In the genomic region with DNA sequence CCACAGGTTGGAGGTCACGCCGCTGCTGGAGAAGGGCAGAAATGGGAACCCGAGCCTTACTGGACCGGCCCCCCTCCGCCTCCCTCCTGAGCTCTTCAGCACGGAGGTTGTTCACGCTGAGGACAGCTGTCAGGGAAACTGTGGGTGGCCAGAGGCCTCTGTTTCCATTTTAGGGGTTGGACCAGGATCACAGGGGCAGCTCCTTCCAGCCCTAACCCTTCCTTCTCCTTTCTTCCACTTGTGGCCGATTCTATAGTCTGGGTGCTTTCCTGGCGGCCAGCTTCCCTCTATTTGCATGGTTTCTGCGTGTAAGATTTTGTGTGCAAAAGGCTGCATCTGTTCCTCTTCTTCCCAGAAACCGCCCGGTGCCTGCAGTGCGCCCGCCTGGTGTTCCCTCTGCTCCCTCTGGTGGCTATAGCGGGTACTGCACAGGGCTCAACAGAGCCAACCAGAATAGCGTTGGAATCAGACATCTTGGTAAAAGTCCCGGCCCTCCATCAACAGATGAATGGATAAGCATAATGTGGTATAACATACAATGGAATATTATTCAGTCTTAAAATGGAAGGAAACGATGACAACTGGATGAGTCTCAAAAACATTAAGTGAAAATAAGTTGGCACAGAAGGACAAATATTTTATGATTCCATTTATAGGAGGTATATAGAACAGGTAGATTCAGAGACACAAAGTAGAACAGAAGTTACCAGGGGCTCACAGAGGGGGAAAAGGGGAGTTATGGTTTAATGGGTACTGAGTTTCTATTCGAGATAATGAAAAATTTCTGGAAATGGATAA, we compare ENCODE assay signal across 1 cellular context.
A peak's percentile ranks its signal among the peaks of the same experiment; 100 is the strongest.
TF ChIP-seq lines count a peak whose summit lies in the region.

No MANE protein-coding gene starts in this region.

TF ChIP-seq in K562, 482 proteins besides CTCF, POLR2A, EP300 and RAD21 (continued from another document):
- TF ChIP-seq, protein P1, sequence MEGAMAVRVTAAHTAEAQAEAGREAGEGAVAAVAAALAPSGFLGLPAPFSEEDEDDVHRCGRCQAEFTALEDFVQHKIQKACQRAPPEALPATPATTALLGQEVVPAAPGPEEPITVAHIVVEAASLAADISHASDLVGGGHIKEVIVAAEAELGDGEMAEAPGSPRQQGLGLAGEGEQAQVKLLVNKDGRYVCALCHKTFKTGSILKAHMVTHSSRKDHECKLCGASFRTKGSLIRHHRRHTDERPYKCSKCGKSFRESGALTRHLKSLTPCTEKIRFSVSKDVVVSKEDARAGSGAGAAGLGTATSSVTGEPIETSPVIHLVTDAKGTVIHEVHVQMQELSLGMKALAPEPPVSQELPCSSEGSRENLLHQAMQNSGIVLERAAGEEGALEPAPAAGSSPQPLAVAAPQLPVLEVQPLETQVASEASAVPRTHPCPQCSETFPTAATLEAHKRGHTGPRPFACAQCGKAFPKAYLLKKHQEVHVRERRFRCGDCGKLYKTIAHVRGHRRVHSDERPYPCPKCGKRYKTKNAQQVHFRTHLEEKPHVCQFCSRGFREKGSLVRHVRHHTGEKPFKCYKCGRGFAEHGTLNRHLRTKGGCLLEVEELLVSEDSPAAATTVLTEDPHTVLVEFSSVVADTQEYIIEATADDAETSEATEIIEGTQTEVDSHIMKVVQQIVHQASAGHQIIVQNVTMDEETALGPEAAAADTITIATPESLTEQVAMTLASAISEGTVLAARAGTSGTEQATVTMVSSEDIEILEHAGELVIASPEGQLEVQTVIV (CRISPR knock-in tag; IDR thresholded peaks at IDR 0.05; ENCODE audit: borderline replicate concordance): no peak
- TF ChIP-seq MAZ (CRISPR knock-in tag; conservative IDR thresholded peaks at IDR 0.05 in 1 of 2, IDR thresholded peaks at IDR 0.05 in 1 of 2) (0 out of 4 replicates have a peak, but pooled peaks of 1 of the 2 experiments have one; percentile 24), RCOR1 (IDR thresholded peaks at IDR 0.05; ENCODE audit: borderline replicate concordance in 1 of 2, low read depth in 2 of 2, low read length in 2 of 2) (peak in 1 of 2 experiments; percentile 48; a peak in 1 of 4 replicates), MTA3 (IDR thresholded peaks at IDR 0.05; ENCODE audit: borderline replicate concordance) (peak; percentile 51; the same call in 1 of the 2 replicates), ESRRA (IDR thresholded peaks at IDR 0.05; ENCODE audit: borderline replicate concordance, low read depth) (peak; percentile 32; the same call in 1 of the 2 replicates), SNRNP70 (optimal IDR thresholded peaks at IDR 0.05; ENCODE audit: low read depth, low read length) (no peak), SMAD1 (IDR thresholded peaks at IDR 0.05; ENCODE audit: low read depth, low read length, partially characterized antibody) (no peak), RB1 (IDR thresholded peaks at IDR 0.05; ENCODE audit: low read depth) (peak; percentile 82), CHD1 (IDR thresholded peaks at IDR 0.05; ENCODE audit: low read length) (no peak), TFAP4 (CRISPR knock-in tag; IDR thresholded peaks at IDR 0.05; ENCODE audit: borderline replicate concordance) (peak; percentile 48; the same call in 1 of the 2 replicates), HNRNPUL1 (IDR thresholded peaks at IDR 0.05; ENCODE audit: low read length) (no peak), SMC3 (conservative IDR thresholded peaks at IDR 0.05; ENCODE audit: insufficient read depth, low read depth, low read length) (peak; percentile 99), MIER1 (IDR thresholded peaks at IDR 0.05; ENCODE audit: low read depth) (no peak), E2F8 (IDR thresholded peaks at IDR 0.05; ENCODE audit: low read depth, partially characterized antibody) (no peak), THRAP3 (IDR thresholded peaks at IDR 0.05; ENCODE audit: borderline replicate concordance) (no peak), CTBP1 (IDR thresholded peaks at IDR 0.05; ENCODE audit: borderline replicate concordance) (peak; percentile 37; the same call in 1 of the 2 replicates), YY1 (IDR thresholded peaks at IDR 0.05; ENCODE audit: borderline replicate concordance in 1 of 3, control insufficient read depth in 1 of 3, extremely low read depth in 1 of 3, insufficient read depth in 3 of 3, insufficient read length in 1 of 3, insufficient replicate concordance in 2 of 3, low read depth in 1 of 3, low read length in 2 of 3) (peak in 1 of 3 experiments; percentile 16), JUND (IDR thresholded peaks at IDR 0.05; ENCODE audit: borderline replicate concordance, low read depth, low read length) (peak; percentile 42; the same call in 1 of the 2 replicates), JUND (tag; IDR thresholded peaks at IDR 0.05; ENCODE audit: borderline replicate concordance, low read depth, low read length) (no peak), SP2 (IDR thresholded peaks at IDR 0.05; ENCODE audit: extremely low read depth, low read depth, low read length, poor library complexity, severe bottlenecking) (no peak), JUNB (CRISPR knock-in tag; conservative IDR thresholded peaks at IDR 0.05) (no peak), EZH2 (IDR thresholded peaks at IDR 0.05; ENCODE audit: borderline replicate concordance, low read depth, low read length) (no peak), ZNF384 (IDR thresholded peaks at IDR 0.05; ENCODE audit: low read depth, low read length) (no peak), NRF1 (conservative IDR thresholded peaks at IDR 0.05 in 1 of 2, IDR thresholded peaks at IDR 0.05 in 1 of 2) (0 out of 4 replicates have a peak, but pooled peaks of 1 of the 2 experiments have one; percentile 8), EP400 (IDR thresholded peaks at IDR 0.05) (no peak), SMAD3 (CRISPR knock-in tag; conservative IDR thresholded peaks at IDR 0.05) (no peak)
- TF ChIP-seq, protein P2, sequence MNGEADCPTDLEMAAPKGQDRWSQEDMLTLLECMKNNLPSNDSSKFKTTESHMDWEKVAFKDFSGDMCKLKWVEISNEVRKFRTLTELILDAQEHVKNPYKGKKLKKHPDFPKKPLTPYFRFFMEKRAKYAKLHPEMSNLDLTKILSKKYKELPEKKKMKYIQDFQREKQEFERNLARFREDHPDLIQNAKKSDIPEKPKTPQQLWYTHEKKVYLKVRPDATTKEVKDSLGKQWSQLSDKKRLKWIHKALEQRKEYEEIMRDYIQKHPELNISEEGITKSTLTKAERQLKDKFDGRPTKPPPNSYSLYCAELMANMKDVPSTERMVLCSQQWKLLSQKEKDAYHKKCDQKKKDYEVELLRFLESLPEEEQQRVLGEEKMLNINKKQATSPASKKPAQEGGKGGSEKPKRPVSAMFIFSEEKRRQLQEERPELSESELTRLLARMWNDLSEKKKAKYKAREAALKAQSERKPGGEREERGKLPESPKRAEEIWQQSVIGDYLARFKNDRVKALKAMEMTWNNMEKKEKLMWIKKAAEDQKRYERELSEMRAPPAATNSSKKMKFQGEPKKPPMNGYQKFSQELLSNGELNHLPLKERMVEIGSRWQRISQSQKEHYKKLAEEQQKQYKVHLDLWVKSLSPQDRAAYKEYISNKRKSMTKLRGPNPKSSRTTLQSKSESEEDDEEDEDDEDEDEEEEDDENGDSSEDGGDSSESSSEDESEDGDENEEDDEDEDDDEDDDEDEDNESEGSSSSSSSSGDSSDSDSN (IDR thresholded peaks at IDR 0.05; ENCODE audit: borderline replicate concordance in 1 of 2, low read depth in 2 of 2, low read length in 2 of 2): 0 out of 4 replicates have a peak, but pooled peaks of 1 of the 2 experiments have one; percentile 62
